In the genomic region with DNA sequence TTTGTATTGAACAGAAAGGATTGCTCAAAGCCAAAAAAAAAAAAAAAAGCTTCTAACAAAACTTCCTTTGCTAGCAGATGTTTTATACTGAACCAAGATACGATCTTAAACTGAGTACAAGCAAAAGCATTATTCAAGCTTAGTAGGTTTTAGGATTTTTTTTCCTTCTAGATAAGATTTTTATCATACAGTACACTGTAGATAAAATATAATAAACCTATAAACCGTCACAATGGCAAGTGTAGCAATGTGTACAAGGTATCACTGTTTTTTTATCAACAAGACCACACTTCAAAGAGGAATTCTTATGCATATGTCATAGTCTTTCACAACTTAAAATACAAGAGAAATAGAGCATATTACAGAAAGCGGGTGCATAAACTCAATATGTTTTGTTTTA, we compare ENCODE assay signal across 9 cellular contexts. TPM values are rescaled to one million over a fixed set of nuclear protein-coding genes. Genes with fewer than 3 reads are reported as not detected.
"Had no signal": no experiment of that assay in that cellular context is flagged by ENCODE, and none has a peak within 500 bp of the region (broad histone marks: within the 10 kb centered on the region; RNA-seq: fewer than 3 reads in every experiment).

No MANE protein-coding gene starts in this region.

- ATAC-seq: GM23338, HCT116 had no signal

- H3K4me3 ChIP-seq: GM23248, GM23338, HAP-1 had no signal

- H3K4me1 ChIP-seq: HAP-1 had no signal

- DNase-seq: GM23248, GOT3, H7, H9, HCEC 1CT, HFFc6 had no signal

- H3K36me3 ChIP-seq: HAP-1 had no signal

- H3K9me3 ChIP-seq: HAP-1 had no signal

- H3K27ac ChIP-seq: GM23248 had no signal

RNA-seq across cellular contexts. Expression of a gene that starts 56.5 kb away (rescaled TPM):
- total RNA-seq: GM23248 had no signal
- polyA plus RNA-seq: GM23248 had no signal
